ENCODE assay signal across 17 cellular contexts in the genomic region with DNA sequence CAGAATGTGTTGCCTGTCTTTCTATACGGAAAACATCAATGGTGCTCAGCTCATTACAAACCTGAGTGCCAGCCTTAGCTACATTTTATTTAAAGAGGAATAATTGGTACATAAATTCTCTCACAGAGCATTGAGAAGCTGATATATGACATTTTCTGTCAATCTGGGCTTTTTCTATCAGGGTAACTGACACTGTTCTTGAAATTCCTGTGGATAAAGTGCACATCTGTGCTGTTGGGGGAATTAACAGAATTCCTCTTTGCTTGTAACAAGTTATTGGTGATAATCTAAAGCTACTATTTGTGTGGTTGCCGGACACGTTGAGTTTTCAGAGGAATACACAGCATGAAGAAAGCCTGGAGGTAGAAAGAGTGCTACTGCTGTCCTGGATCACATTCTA.
"Had no signal": no experiment of that assay in that cellular context is flagged by ENCODE, and none has a peak within 500 bp of the region (broad histone marks: within the 10 kb centered on the region; RNA-seq: fewer than 3 reads in every experiment).

No MANE protein-coding gene starts in this region.

- H3K9me3 ChIP-seq: stomach, suprapubic skin, testis, thoracic aorta, thyroid gland, tibial artery, transverse colon, upper lobe of left lung, upper lobe of right lung, uterus, vagina had no signal

- ATAC-seq: stimulated activated effector memory CD8-positive, alpha-beta T cell treated with anti-CD3 and anti-CD28 coated beads, Interleukin-12 subunit alpha, Interleukin-12 subunit beta, amount 100 ng/mL, for 72 hours; stimulated activated memory B cell treated with anti-CD40 and anti-IgM and Interleukin-4, amounts not matched to agents 10 μg/mL and 1 μg/mL and 100 μg/mL, for 72 hours; stimulated activated naive B cell treated with anti-CD40 and anti-IgM and Interleukin-4, amounts not matched to agents 10 μg/mL and 1 μg/mL and 100 μg/mL, for 72 hours; stimulated activated naive CD8-positive, alpha-beta T cell treated with anti-CD3 and anti-CD28 coated beads, Interleukin-15, amount 100 ng/mL, for 72 hours; stimulated activated naive CD8-positive, alpha-beta T cell treated with anti-CD3 and anti-CD28 coated beads, Interleukin-15, Interleukin-2, amounts not matched to agents 100 U/mL and 50 U/mL, for 24 hours; upper lobe of right lung had no signal

- H3K27me3 ChIP-seq: stomach, suprapubic skin, testis, thyroid gland, tibial artery, tibial nerve, transverse colon, upper lobe of left lung, upper lobe of right lung, uterus, vagina had no signal

- H3K27ac ChIP-seq: stomach, suprapubic skin, testis, thoracic aorta, thyroid gland, tibial artery, tibial nerve, transverse colon, upper lobe of left lung, upper lobe of right lung, uterus, vagina had no signal

- H3K36me3 ChIP-seq: stomach, suprapubic skin, thoracic aorta, thyroid gland, tibial artery, tibial nerve, transverse colon, upper lobe of left lung, upper lobe of right lung, uterus, vagina had no signal

- H3K4me3 ChIP-seq: stomach, suprapubic skin, testis, thoracic aorta, thyroid gland, tibial artery, tibial nerve, transverse colon, upper lobe of left lung, upper lobe of right lung, uterus, vagina had no signal
